Comparison of ENCODE assay signal across 16 cellular contexts in the genomic region with DNA sequence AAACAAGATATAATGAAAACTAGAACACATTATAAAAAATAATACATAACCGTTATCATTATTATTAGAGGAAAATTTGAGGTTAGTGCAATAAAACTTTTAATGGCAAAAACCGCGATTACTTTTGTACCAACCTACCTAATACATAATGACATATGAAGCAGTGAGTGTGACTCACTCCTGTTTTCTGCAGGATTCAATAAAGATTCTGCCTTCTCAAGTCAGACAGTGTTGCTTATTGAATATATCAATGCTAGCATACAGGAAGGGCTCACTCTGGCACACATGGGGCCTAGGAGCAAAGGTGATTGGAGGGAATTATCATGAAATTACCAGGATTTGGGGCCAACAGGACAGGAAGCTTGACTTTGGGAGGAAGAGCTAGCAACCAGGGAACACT.
DNase-seq lines count a peak whose midpoint lies in the region; ATAC-seq and TF ChIP-seq lines count a peak whose summit lies in the region.
"Had no signal": no experiment of that assay in that cellular context is flagged by ENCODE, and none has a peak within 500 bp of the region (broad histone marks: within the 10 kb centered on the region; RNA-seq: fewer than 3 reads in every experiment).

No MANE protein-coding gene starts in this region.

- H4K20me1 ChIP-seq in PC-3 (ENCODE audit: low read length), result no peaks in the 10 kb centered on the region
- H4K20me1 ChIP-seq: BLaER1 treated with 17β-estradiol and CSF1 and Interleukin-3, amounts not matched to agents 10 nM and 100 nM had no signal

- H3K4me3 Mint-ChIP-seq in Calu3 (ENCODE audit: low read depth, unreplicated experiment), result no peak overlapping the region
- H3K4me3 Mint-ChIP-seq: B cell; CD4-positive, alpha-beta T cell; CD8-positive, alpha-beta T cell had no signal

- no peaks in the 10 kb centered on the region for H3K9me3 ChIP-seq in PC-3 (ENCODE audit: low read length)
- H3K9me3 ChIP-seq in upper lobe of right lung, result no peaks in the 10 kb centered on the region
- H3K9me3 ChIP-seq: A549; BLaER1 treated with 17β-estradiol and CSF1 and Interleukin-3, amounts not matched to agents 10 nM and 100 nM had no signal

- H3K27ac Mint-ChIP-seq in Calu3 (ENCODE audit: unreplicated experiment), result peak overlapping the region; percentile 99
- H3K27ac Mint-ChIP-seq: B cell; CD4-positive, alpha-beta T cell; CD8-positive, alpha-beta T cell had no signal

- no peaks in the 10 kb centered on the region for H3K79me2 ChIP-seq in PC-3 (ENCODE audit: low read length)

- H3K4me2 ChIP-seq in PC-3 (ENCODE audit: low read length), result no peak overlapping the region
- H3K4me2 ChIP-seq: A549; BLaER1 treated with 17β-estradiol and CSF1 and Interleukin-3, amounts not matched to agents 10 nM and 100 nM had no signal

- intact Hi-C loops in Calu3 (cut with micrococcal nuclease; ENCODE audit: unreplicated experiment) (no loop called here), PC-3 (cut with micrococcal nuclease) (no loop called here), left cardiac atrium (cut with DNase I) (no loop called here), upper lobe of right lung (cut with DNase I) (no loop called here)

- H3K4me1 Mint-ChIP-seq in Calu3 (ENCODE audit: low read depth, unreplicated experiment), result peaks cover 24% of the 10 kb centered on the region
- H3K4me1 Mint-ChIP-seq: B cell had no signal

- BruUV-seq in Calu3 (replicated peaks; lab: Mats Ljungman, UMichigan), result no TSS peak
- BruUV-seq in PC-3 (replicated peaks; lab: Mats Ljungman, UMichigan), result no TSS peak

- CTCF ChIA-PET in Calu3 (lab: Charles Lee), result no interaction called here
- CTCF ChIA-PET in PC-3 (lab: Charles Lee), result no interaction called here

- POLR2A ChIA-PET in PC-3 (lab: Charles Lee; ENCODE audit: unreplicated experiment), result no interaction called here

- no peaks in the 10 kb centered on the region for H3K9me3 Mint-ChIP-seq in Calu3 (ENCODE audit: low read depth, unreplicated experiment)
- H3K9me3 Mint-ChIP-seq: CD8-positive, alpha-beta T cell had no signal

- peaks cover 5% of the 10 kb centered on the region for H3K36me3 Mint-ChIP-seq in Calu3 (ENCODE audit: insufficient read depth, unreplicated experiment)
- H3K36me3 Mint-ChIP-seq: CD8-positive, alpha-beta T cell had no signal

- TF ChIP-seq CTCF in Calu3 (IDR thresholded peaks at IDR 0.05; ENCODE audit: unreplicated experiment) (no peak), PC-3 (conservative IDR thresholded peaks at IDR 0.05; ENCODE audit: low read depth, low read length) (no peak), upper lobe of right lung (IDR thresholded peaks at IDR 0.05) (no peak)

- H3K4me3 ChIP-seq in PC-3 (ENCODE audit: low read length), result no peak overlapping the region
- H3K4me3 ChIP-seq in upper lobe of right lung, result no peak overlapping the region
- H3K4me3 ChIP-seq: A549; BLaER1 treated with 17β-estradiol and CSF1 and Interleukin-3, amounts not matched to agents 10 nM and 100 nM had no signal

- DNase-seq in Calu3, result no peak
- no peak for DNase-seq in PC-3
- no peak for DNase-seq in left cardiac atrium
- DNase-seq in upper lobe of right lung, result no peak
- no peak for DNase-seq in activated T-cell treated with anti-CD3 and anti-CD28 coated beads, Interleukin-2, amount 50 U/mL, for 1 hour
- DNase-seq: AML-193; CD4-positive, alpha-beta T cell; CD8-positive, alpha-beta T cell; DMS79 treated with DMSO at 0.1 percent for 48 hours; GF-D8 had no signal

- peaks cover 8% of the 10 kb centered on the region; the same call in 1 of the 2 replicates for H3K4me1 ChIP-seq in PC-3 (ENCODE audit: insufficient read depth, low read length)
- H3K4me1 ChIP-seq in upper lobe of right lung, result no peaks in the 10 kb centered on the region
- H3K4me1 ChIP-seq: BLaER1 treated with 17β-estradiol and CSF1 and Interleukin-3, amounts not matched to agents 10 nM and 100 nM had no signal

- H3F3A ChIP-seq in PC-3 (ENCODE audit: low read length, unreplicated experiment), result no peaks in the 10 kb centered on the region

- H3K27me3 Mint-ChIP-seq in Calu3 (ENCODE audit: unreplicated experiment), result no peaks in the 10 kb centered on the region
- H3K27me3 Mint-ChIP-seq: B cell; CD4-positive, alpha-beta T cell had no signal

- ATAC-seq in PC-3 (peak; percentile 66), SK-N-SH treated with all-trans-retinoic acid at 6 μM for 48 hours (peak; percentile 71), left cardiac atrium (no peak), upper lobe of right lung (no peak)
- ATAC-seq: A549; CD8-positive, alpha-beta T cell had no signal

- H3K9ac ChIP-seq in PC-3 (ENCODE audit: low read length), result no peak overlapping the region
- H3K9ac ChIP-seq: BLaER1 treated with 17β-estradiol and CSF1 and Interleukin-3, amounts not matched to agents 10 nM and 100 nM had no signal

- no peaks in the 10 kb centered on the region for H3K9me2 ChIP-seq in PC-3 (replicated peaks; ENCODE audit: low read length)

- H3K36me3 ChIP-seq in PC-3 (ENCODE audit: low read depth, low read length) (no peaks in the 10 kb centered on the region), upper lobe of right lung (no peaks in the 10 kb centered on the region)
- H3K36me3 ChIP-seq: BLaER1 treated with 17β-estradiol and CSF1 and Interleukin-3, amounts not matched to agents 10 nM and 100 nM had no signal

- H3K27ac ChIP-seq in PC-3 (ENCODE audit: low read length) (no peak overlapping the region), upper lobe of right lung (no peak overlapping the region)
- H3K27ac ChIP-seq: 22Rv1; A549; BLaER1 treated with 17β-estradiol and CSF1 and Interleukin-3, amounts not matched to agents 10 nM and 100 nM; C4-2B had no signal

- H2AFZ ChIP-seq in PC-3 (ENCODE audit: low read length), result no peak overlapping the region

- H3K27me3 ChIP-seq in PC-3 (ENCODE audit: low read length) (no peaks in the 10 kb centered on the region), upper lobe of right lung (no peaks in the 10 kb centered on the region)
- H3K27me3 ChIP-seq: BLaER1 treated with 17β-estradiol and CSF1 and Interleukin-3, amounts not matched to agents 10 nM and 100 nM had no signal

TF ChIP-seq in SK-N-SH treated with all-trans-retinoic acid at 6 μM for 48 hours, 23 proteins besides CTCF, POLR2A, EP300 and RAD21 (continues in another document):
- TF ChIP-seq TCF4 (CRISPR knock-in tag; IDR thresholded peaks at IDR 0.05; ENCODE audit: borderline replicate concordance) (no peak), ZNF8 (CRISPR knock-in tag; IDR thresholded peaks at IDR 0.05) (no peak), RARB (CRISPR knock-in tag; IDR thresholded peaks at IDR 0.05) (no peak), GLIS3 (CRISPR knock-in tag; IDR thresholded peaks at IDR 0.05) (no peak), TOX (CRISPR knock-in tag; IDR thresholded peaks at IDR 0.05; ENCODE audit: borderline replicate concordance) (no peak), BACH2 (CRISPR knock-in tag; IDR thresholded peaks at IDR 0.05; ENCODE audit: borderline replicate concordance) (no peak), ISL1 (CRISPR knock-in tag; IDR thresholded peaks at IDR 0.05) (no peak), ZFP30 (CRISPR knock-in tag; IDR thresholded peaks at IDR 0.05) (no peak), ARNTL (CRISPR knock-in tag; IDR thresholded peaks at IDR 0.05; ENCODE audit: borderline replicate concordance, low read depth) (no peak), ZC3H10 (CRISPR knock-in tag; IDR thresholded peaks at IDR 0.05) (no peak)
- TF ChIP-seq, protein P1, sequence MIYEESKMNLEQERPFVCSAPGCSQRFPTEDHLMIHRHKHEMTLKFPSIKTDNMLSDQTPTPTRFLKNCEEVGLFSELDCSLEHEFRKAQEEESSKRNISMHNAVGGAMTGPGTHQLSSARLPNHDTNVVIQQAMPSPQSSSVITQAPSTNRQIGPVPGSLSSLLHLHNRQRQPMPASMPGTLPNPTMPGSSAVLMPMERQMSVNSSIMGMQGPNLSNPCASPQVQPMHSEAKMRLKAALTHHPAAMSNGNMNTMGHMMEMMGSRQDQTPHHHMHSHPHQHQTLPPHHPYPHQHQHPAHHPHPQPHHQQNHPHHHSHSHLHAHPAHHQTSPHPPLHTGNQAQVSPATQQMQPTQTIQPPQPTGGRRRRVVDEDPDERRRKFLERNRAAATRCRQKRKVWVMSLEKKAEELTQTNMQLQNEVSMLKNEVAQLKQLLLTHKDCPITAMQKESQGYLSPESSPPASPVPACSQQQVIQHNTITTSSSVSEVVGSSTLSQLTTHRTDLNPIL (CRISPR knock-in tag; IDR thresholded peaks at IDR 0.05; ENCODE audit: low read depth), result no peak
- TF ChIP-seq, protein P2, sequence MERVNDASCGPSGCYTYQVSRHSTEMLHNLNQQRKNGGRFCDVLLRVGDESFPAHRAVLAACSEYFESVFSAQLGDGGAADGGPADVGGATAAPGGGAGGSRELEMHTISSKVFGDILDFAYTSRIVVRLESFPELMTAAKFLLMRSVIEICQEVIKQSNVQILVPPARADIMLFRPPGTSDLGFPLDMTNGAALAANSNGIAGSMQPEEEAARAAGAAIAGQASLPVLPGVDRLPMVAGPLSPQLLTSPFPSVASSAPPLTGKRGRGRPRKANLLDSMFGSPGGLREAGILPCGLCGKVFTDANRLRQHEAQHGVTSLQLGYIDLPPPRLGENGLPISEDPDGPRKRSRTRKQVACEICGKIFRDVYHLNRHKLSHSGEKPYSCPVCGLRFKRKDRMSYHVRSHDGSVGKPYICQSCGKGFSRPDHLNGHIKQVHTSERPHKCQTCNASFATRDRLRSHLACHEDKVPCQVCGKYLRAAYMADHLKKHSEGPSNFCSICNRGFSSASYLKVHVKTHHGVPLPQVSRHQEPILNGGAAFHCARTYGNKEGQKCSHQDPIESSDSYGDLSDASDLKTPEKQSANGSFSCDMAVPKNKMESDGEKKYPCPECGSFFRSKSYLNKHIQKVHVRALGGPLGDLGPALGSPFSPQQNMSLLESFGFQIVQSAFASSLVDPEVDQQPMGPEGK (CRISPR knock-in tag; IDR thresholded peaks at IDR 0.05; ENCODE audit: borderline replicate concordance), result no peak
- TF ChIP-seq, protein P3, sequence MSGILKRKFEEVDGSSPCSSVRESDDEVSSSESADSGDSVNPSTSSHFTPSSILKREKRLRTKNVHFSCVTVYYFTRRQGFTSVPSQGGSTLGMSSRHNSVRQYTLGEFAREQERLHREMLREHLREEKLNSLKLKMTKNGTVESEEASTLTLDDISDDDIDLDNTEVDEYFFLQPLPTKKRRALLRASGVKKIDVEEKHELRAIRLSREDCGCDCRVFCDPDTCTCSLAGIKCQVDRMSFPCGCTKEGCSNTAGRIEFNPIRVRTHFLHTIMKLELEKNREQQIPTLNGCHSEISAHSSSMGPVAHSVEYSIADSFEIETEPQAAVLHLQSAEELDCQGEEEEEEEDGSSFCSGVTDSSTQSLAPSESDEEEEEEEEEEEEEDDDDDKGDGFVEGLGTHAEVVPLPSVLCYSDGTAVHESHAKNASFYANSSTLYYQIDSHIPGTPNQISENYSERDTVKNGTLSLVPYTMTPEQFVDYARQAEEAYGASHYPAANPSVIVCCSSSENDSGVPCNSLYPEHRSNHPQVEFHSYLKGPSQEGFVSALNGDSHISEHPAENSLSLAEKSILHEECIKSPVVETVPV (CRISPR knock-in tag; IDR thresholded peaks at IDR 0.05), result no peak

Comparison
In these comparisons a context has a peak if more than half of its experiments do, and no peak if none do; other contexts are left out.
1. ATAC-seq: peak in PC-3 (single experiment) and SK-N-SH treated with all-trans-retinoic acid at 6 μM for 48 hours (single experiment); none in left cardiac atrium (0 of 2) and upper lobe of right lung (single experiment).